8 cellular contexts compared by ENCODE assay signal in the genomic region with DNA sequence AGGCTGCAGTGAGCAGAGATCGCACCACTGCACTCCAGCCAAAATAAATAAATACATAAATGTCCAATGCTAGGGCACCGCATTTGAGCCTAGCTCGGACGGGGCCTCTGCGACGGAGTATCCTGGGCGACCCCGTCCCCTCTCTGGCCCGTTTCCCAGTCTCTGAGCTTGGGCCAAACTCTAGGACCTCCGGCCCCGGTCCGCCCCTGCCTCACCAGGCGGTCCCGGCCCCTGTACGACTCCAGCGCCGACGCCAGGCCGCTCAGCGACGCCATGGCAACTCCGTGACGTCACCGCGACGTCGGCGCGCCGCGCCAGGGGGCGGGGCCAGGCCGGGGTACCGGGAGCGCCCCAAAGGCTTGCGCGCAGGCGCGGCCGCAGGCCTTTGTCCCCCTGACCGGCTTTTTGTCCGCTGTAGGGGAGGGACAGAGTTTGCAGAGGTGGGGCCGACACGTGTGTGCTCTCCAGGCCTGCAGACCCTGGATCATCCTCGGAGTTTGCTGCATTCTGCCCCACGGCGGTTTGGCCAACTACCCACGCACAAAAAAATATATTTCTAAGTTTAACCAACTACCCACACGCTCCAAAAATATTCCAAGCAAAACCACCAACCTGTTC.
A peak's percentile ranks its signal among the peaks of the same experiment; 100 is the strongest.
DNase-seq lines count a peak whose midpoint lies in the region; TF ChIP-seq lines count a peak whose summit lies in the region.

A gene (minus strand): TSS at position 300 of the 618 bp plus-strand sequence. CDS start 25 bp downstream, at position 275.

- H3K4me3 ChIP-seq in brain microvascular endothelial cell (ENCODE audit: low read depth, low read length) (peak within 1 kb of the TSS; percentile 69), iPS-15b (ENCODE audit: low read depth, low read length) (peak within 1 kb of the TSS; percentile 67), skeletal muscle cell (ENCODE audit: low read depth, low read length) (peak within 1 kb of the TSS; percentile 61), WERI-Rb-1 (ENCODE audit: low read depth, low read length) (no peak within 1 kb of the TSS)

- peak within 1 kb of the TSS; percentile 60 for H3K9ac ChIP-seq in iPS-15b (ENCODE audit: low read depth, low read length)

- in situ Hi-C loops in brain microvascular endothelial cell (cut with HindIII; ENCODE audit: low pct_ligation_motif_present, low sequenced_read_pairs), result no loop called here

- no peak for TF ChIP-seq CTCF in brain microvascular endothelial cell (IDR thresholded peaks at IDR 0.05; ENCODE audit: low read depth, low read length, missing control alignments)
- TF ChIP-seq CTCF in WERI-Rb-1 (IDR thresholded peaks at IDR 0.05; ENCODE audit: low read depth, low read length), result no peak

- no peaks in the 10 kb centered on the region for H3K9me3 ChIP-seq in iPS-15b (ENCODE audit: control insufficient read depth, insufficient read depth, low read length)
- H3K9me3 ChIP-seq in WERI-Rb-1 (ENCODE audit: severe bottlenecking), result no peaks in the 10 kb centered on the region

- DNase-seq in CMK (ENCODE audit: low read depth) (peak; percentile 79), GOT3 (lab: John Stamatoyannopoulos, UW) (peak; percentile 33), NCI-H1436 treated with DMSO at 0.1 percent for 48 hours (lab: John Stamatoyannopoulos, UW) (peak; percentile 49), UCSD-AML1 (lab: John Stamatoyannopoulos, UW; ENCODE audit: unreplicated experiment) (peak; percentile 92), brain microvascular endothelial cell (peak; percentile 74), skeletal muscle cell (ENCODE audit: low read depth) (peak; percentile 41), WERI-Rb-1 (no peak)

- peak within 1 kb of the TSS; percentile 81 for H3K27ac ChIP-seq in brain microvascular endothelial cell
- H3K27ac ChIP-seq in WERI-Rb-1, result no peak within 1 kb of the TSS

- no peaks in the 10 kb centered on the region for H3K27me3 ChIP-seq in brain microvascular endothelial cell (replicated peaks)
- H3K27me3 ChIP-seq in iPS-15b (ENCODE audit: control insufficient read depth, insufficient read depth, low read length), result no peaks in the 10 kb centered on the region
- no peaks in the 10 kb centered on the region for H3K27me3 ChIP-seq in WERI-Rb-1 (ENCODE audit: insufficient read depth, low read depth, severe bottlenecking)

- H3K4me1 ChIP-seq in iPS-15b (ENCODE audit: control insufficient read depth, insufficient read depth, low read length), result peaks cover 7% of the 10 kb centered on the region

- H3K36me3 ChIP-seq in brain microvascular endothelial cell (replicated peaks) (no peaks in the 10 kb centered on the region), iPS-15b (ENCODE audit: control insufficient read depth, insufficient read depth, low read length) (no peaks in the 10 kb centered on the region), WERI-Rb-1 (no peaks in the 10 kb centered on the region)
